9 cellular contexts compared by ENCODE assay signal in genomic region chr10:89207801-89208551, GRCh38. TPM values are rescaled to one million over a fixed set of nuclear protein-coding genes. Genes with fewer than 3 reads are reported as not detected.
DNase-seq lines count a peak whose midpoint lies in the region; ATAC-seq, FAIRE-seq and TF ChIP-seq lines count a peak whose summit lies in the region.
"Had no signal": no experiment of that assay in that cellular context is flagged by ENCODE, and none has a peak within 500 bp of the region (broad histone marks: within the 10 kb centered on the region; RNA-seq: fewer than 3 reads in every experiment).

No MANE protein-coding gene starts in this region.

- no peak for ATAC-seq in GM18867 (IDR thresholded peaks at IDR 0.05; ENCODE audit: unreplicated experiment)

- H3K36me3 Mint-ChIP-seq in MCF 10A (ENCODE audit: insufficient read depth, unreplicated experiment): no peaks in the 10 kb centered on the region

- DNase-seq in GM03348 (ENCODE audit: low spot score) (peak; percentile 47), NCI-H774 (lab: John Stamatoyannopoulos, UW) (peak; percentile 4), MCF 10A (ENCODE audit: unreplicated experiment) (no peak), iPS-NIHi7 (ENCODE audit: extremely low spot score) (peak; percentile 52), erythroblast (lab: John Stamatoyannopoulos, UW) (no peak), RCC 7860 (ENCODE audit: low spot score) (no peak)

- peaks cover 6% of the 10 kb centered on the region for H3K4me1 Mint-ChIP-seq in MCF 10A (ENCODE audit: insufficient read depth, unreplicated experiment)

- H3K4me1 ChIP-seq in skeletal muscle satellite cell (ENCODE audit: control insufficient read depth, insufficient read depth, low read length): peaks cover 14% of the 10 kb centered on the region

- peak overlapping the region; percentile 62 for H3K4me3 Mint-ChIP-seq in MCF 10A (ENCODE audit: unreplicated experiment)

- peak overlapping the region; percentile 78 for H3K4me2 ChIP-seq in skeletal muscle satellite cell (ENCODE audit: low read length)

- peak overlapping the region; percentile 50 for H3K9ac ChIP-seq in skeletal muscle satellite cell (ENCODE audit: low read depth, low read length)

- FAIRE-seq in RCC 7860 (lab: Jason Lieb, UNC): no peak

- peaks cover 50% of the 10 kb centered on the region for H3K27me3 ChIP-seq in skeletal muscle satellite cell (ENCODE audit: control insufficient read depth, insufficient read depth, low read length)

- CTCF ChIA-PET in MCF 10A (lab: Yijun Ruan, JAX): interaction anchor here (0.6 to 4.4 kb wide), 12 partner anchors 9 to 485 kb away, joined by 3 to 31 read pairs (median 4); partner anchors contain the start of gene LIPA

- H3K9me3 ChIP-seq in skeletal muscle satellite cell (replicated peaks; ENCODE audit: low read length): no peaks in the 10 kb centered on the region

- no TSS peak for BruUV-seq in MCF 10A (replicated peaks; lab: Mats Ljungman, UMichigan)

- POLR2A ChIA-PET in MCF 10A (lab: Yijun Ruan, JAX): interaction anchor here (0.9 to 1.2 kb wide), 7 partner anchors 35 to 218 kb away, joined by 3 to 7 read pairs (median 3); no protein-coding TSS in a partner anchor

- peak overlapping the region; percentile 68 for H3K4me3 ChIP-seq in skeletal muscle satellite cell (ENCODE audit: low read length)

- no peak overlapping the region for H3K27ac Mint-ChIP-seq in MCF 10A (ENCODE audit: low read depth, unreplicated experiment)

- H3K27me3 Mint-ChIP-seq in MCF 10A (ENCODE audit: insufficient read depth, unreplicated experiment): no peaks in the 10 kb centered on the region

- TF ChIP-seq CTCF in MCF 10A (IDR thresholded peaks at IDR 0.05; ENCODE audit: unreplicated experiment): no peak

- H3K36me3 ChIP-seq in skeletal muscle satellite cell (ENCODE audit: insufficient read depth, low read length): no peaks in the 10 kb centered on the region

- no peak for TF ChIP-seq POLR2A in erythroblast (IDR thresholded peaks at IDR 0.05; ENCODE audit: low read length)

- intact Hi-C loops in MCF 10A (cut with micrococcal nuclease): no loop called here

- no peaks in the 10 kb centered on the region for H3K9me3 Mint-ChIP-seq in MCF 10A (ENCODE audit: unreplicated experiment)

RNA-seq across cellular contexts. Expression of gene CH25H, which starts 0.9 kb away (rescaled TPM):
- total RNA-seq in MCF 10A (2022): not detected in 2 replicates
- total RNA-seq in skeletal muscle satellite cell (2012; rRNA removed): 0.44 and 1.0 TPM in 2 replicates
- total RNA-seq: SK-MEL-5 had no signal

RNA-seq across cellular contexts. Expression of gene LIPA, which starts 43.6 kb away (rescaled TPM):
- 18.5 and 22.3 TPM in 2 replicates for total RNA-seq in MCF 10A (2022)
- 55.7 and 71.2 TPM in 2 replicates for total RNA-seq in skeletal muscle satellite cell (2012; rRNA removed)

Comparison
In these comparisons a context has a peak if more than half of its experiments do, and no peak if none do; other contexts are left out.
1. DNase-seq: peak in GM03348 (single experiment), NCI-H774 (single experiment) and iPS-NIHi7 (single experiment); none in MCF 10A (single experiment), erythroblast (0 of 2) and RCC 7860 (single experiment).